In genomic region chr11:58577441-58578135, GRCh38 we compare ENCODE assay signal across 8 cellular contexts. TPM values are rescaled to one million over a fixed set of nuclear protein-coding genes. Genes with fewer than 3 reads are reported as not detected.
DNase-seq lines count a peak whose midpoint lies in the region; ATAC-seq and TF ChIP-seq lines count a peak whose summit lies in the region.

No MANE protein-coding gene starts in this region.

- peak overlapping the region; percentile 63 for H3K56ac ChIP-seq in H9 (ENCODE audit: insufficient read length, low read depth, low read length)

- no peak overlapping the region for H3T11ph ChIP-seq in H9 (ENCODE audit: low read length)

- H3K79me2 ChIP-seq in H9 (ENCODE audit: insufficient read depth, low read length) = peaks cover 21% of the 10 kb centered on the region; the same call in 1 of the 2 replicates

- H3K27me3 Mint-ChIP-seq in H9 (ENCODE audit: low read depth) = no peaks in the 10 kb centered on the region; the same call in 1 of the 2 replicates

- H3K4me1 Mint-ChIP-seq in H9 = peaks cover 23 to 28% of the 10 kb centered on the region in 2 experiments

- peak overlapping the region; percentile 88 for H3K18ac ChIP-seq in H9 (ENCODE audit: insufficient read length, low read depth, low read length)

- H4K8ac ChIP-seq in H9 (replicated peaks; ENCODE audit: insufficient read length, low read depth, low read length) = peak overlapping the region; percentile 17

- H3K14ac ChIP-seq in H9 (ENCODE audit: insufficient read depth, low read length) = peak overlapping the region; percentile 89; the same call in 1 of the 2 replicates

- peak in 1 of 2 donors; percentile 10 for ATAC-seq in lower lobe of right lung

- no peak overlapping the region for H2BK20ac ChIP-seq in H9 (ENCODE audit: low read depth, low read length, poor library complexity, severe bottlenecking)

- peak overlapping the region; percentile 87 for H3K27ac ChIP-seq in H9 (ENCODE audit: insufficient read length, low read depth, low read length)
- peak overlapping the region; percentile 100 for H3K27ac ChIP-seq in colonic mucosa
- peak overlapping the region; percentile 98 for H3K27ac ChIP-seq in lower lobe of right lung

- H3K23ac ChIP-seq in H9 (ENCODE audit: insufficient read length, low read depth, low read length) = no peak overlapping the region

- peak overlapping the region; percentile 100 for H3K27ac Mint-ChIP-seq in H9

- no peak overlapping the region for H2BK12ac ChIP-seq in H9 (ENCODE audit: insufficient read length, low read depth, low read length)

- H4K5ac ChIP-seq in H9 (ENCODE audit: insufficient read length, low read depth, low read length) = peak overlapping the region; percentile 64

- no CpG with 5 or more reads among the region's 22 CpGs for WGBS in H9 (ENCODE audit: extremely low coverage, insufficient read length, low lambda C conversion rate)

- H3K4me3 ChIP-seq in MG63 (peak overlapping the region; percentile 100), colonic mucosa (peak overlapping the region; percentile 89), lower lobe of right lung (peak overlapping the region; percentile 72)

- H3K4me1 ChIP-seq in H9 (ENCODE audit: insufficient read depth, low read length) = 0 out of 2 replicates have a peak, but pooled peaks cover 3% of the 10 kb centered on the region
- peaks cover 15% of the 10 kb centered on the region for H3K4me1 ChIP-seq in colonic mucosa
- H3K4me1 ChIP-seq in lower lobe of right lung = peaks cover 67% of the 10 kb centered on the region

- H2BK15ac ChIP-seq in H9 (ENCODE audit: low read depth, low read length) = no peak overlapping the region

- peaks cover 27% of the 10 kb centered on the region for H3K36me3 ChIP-seq in MG63
- no peaks in the 10 kb centered on the region for H3K36me3 ChIP-seq in colonic mucosa
- no peaks in the 10 kb centered on the region for H3K36me3 ChIP-seq in lower lobe of right lung

- H3K4me2 ChIP-seq in H9 (ENCODE audit: insufficient read depth, insufficient read length, low read length) = peak overlapping the region; percentile 86

- H4K91ac ChIP-seq in H9 (ENCODE audit: insufficient read length, low read depth, low read length) = no peak overlapping the region

- peak overlapping the region; percentile 98 to 99 for H3K4me3 Mint-ChIP-seq in H9

- H3K23me2 ChIP-seq in H9 (ENCODE audit: insufficient read length, low read depth, low read length, poor library complexity, severe bottlenecking) = peaks cover 4% of the 10 kb centered on the region

- H3K27me3 ChIP-seq in H9 (ENCODE audit: insufficient read depth, low read length) (no peaks in the 10 kb centered on the region), MG63 (no peaks in the 10 kb centered on the region), colonic mucosa (no peaks in the 10 kb centered on the region), lower lobe of right lung (ENCODE audit: low read depth) (no peaks in the 10 kb centered on the region)

- H3K4ac ChIP-seq in H9 (ENCODE audit: low read depth, low read length) = no peak overlapping the region

- TF ChIP-seq CTCF in GM10266 (IDR thresholded peaks at IDR 0.05; ENCODE audit: control insufficient read depth, insufficient read depth, low read depth, missing control alignments) = no peak
- TF ChIP-seq CTCF in H9 (conservative IDR thresholded peaks at IDR 0.05) = no peak
- no peak for TF ChIP-seq CTCF in colonic mucosa (IDR thresholded peaks at IDR 0.05)
- no peak for TF ChIP-seq CTCF in lower lobe of right lung (IDR thresholded peaks at IDR 0.05)

- H2BK5ac ChIP-seq in H9 (ENCODE audit: insufficient read length, low read length) = peak overlapping the region; percentile 93

- H2AK5ac ChIP-seq in H9 (ENCODE audit: insufficient read length, low read length) = no peak overlapping the region

- H3K79me1 ChIP-seq in H9 (ENCODE audit: insufficient read depth, low read depth, low read length, poor library complexity, severe bottlenecking) = no peaks in the 10 kb centered on the region

- DNase-seq in GM10266 (ENCODE audit: extremely low spot score) (peak; percentile 35), H9 (no peak), MG63 (peak; percentile 69), colonic mucosa (peak; percentile 68), lower lobe of right lung (peak; percentile 80), HuH-7 (ENCODE audit: low spot score) (no peak)
- peak; percentile 55 to 71 (median 58) for DNase-seq in activated CD4-positive, CD25-positive, alpha-beta regulatory T cell (lab: John Stamatoyannopoulos, UW)
- DNase-seq in stimulated activated CD8-positive, alpha-beta memory T cell treated with anti-CD3 and anti-CD28 coated beads, Interleukin-12 subunit alpha, Interleukin-12 subunit beta, amount 100 ng/mL, for 4 hours (ENCODE audit: low read depth) = peak; percentile 66

- H2AFZ ChIP-seq in H9 (ENCODE audit: low read length) = peak overlapping the region; percentile 94

- H3K9me3 ChIP-seq in H9 (ENCODE audit: control insufficient read depth, low read depth, low read length) (no peaks in the 10 kb centered on the region), MG63 (no peaks in the 10 kb centered on the region; the same call in 1 of the 2 replicates), colonic mucosa (no peaks in the 10 kb centered on the region), lower lobe of right lung (no peaks in the 10 kb centered on the region)

- H3K9me3 Mint-ChIP-seq in H9 = no peaks in the 10 kb centered on the region; a peak in 2 of 5 replicates

- peak overlapping the region; percentile 83 for H3K9ac ChIP-seq in H9 (ENCODE audit: extremely low read depth, insufficient read length, low read length)
- H3K9ac ChIP-seq in colonic mucosa (ENCODE audit: low read depth in 2 of 2, low read length in 2 of 2) = peak overlapping the region; percentile 76 to 99

- intact Hi-C loops in colonic mucosa (cut with DNase I) (loop anchor here (10.0 kb wide), 2 partner anchors 47 to 97 kb away; partner anchors contain the start of gene CNTF), lower lobe of right lung (cut with DNase I) (no loop called here)

- H4K20me1 ChIP-seq in H9 (ENCODE audit: control insufficient read depth, insufficient read depth, insufficient read length) = no peaks in the 10 kb centered on the region

- H2BK120ac ChIP-seq in H9 (ENCODE audit: low read depth, low read length, poor library complexity, severe bottlenecking) = no peak overlapping the region

- H3K36me3 Mint-ChIP-seq in H9 (ENCODE audit: insufficient read depth in 1 of 3, low read depth in 3 of 3) = peaks cover 0 to 6% (median 3%) of the 10 kb centered on the region in 3 experiments; a peak in 5 of 7 replicates

RNA-seq across cellular contexts. Expression of gene ZFP91, which starts 1.3 kb away (rescaled TPM):
- total RNA-seq in H9 (2021) (32.6 and 32.9 TPM in 2 replicates), colonic mucosa (10 to 100 TPM; 60.9 to 92.0 TPM), lower lobe of right lung (44.5 TPM)
- total RNA-seq in MG63 (2014; rRNA removed; shearing (Covaris generic); ENCODE audit: low replicate concordance) = 56.1 and 70.7 TPM in 2 replicates

RNA-seq across cellular contexts. Expression of gene LPXN, which starts 1.9 kb away (rescaled TPM):
- 1.4 and 1.5 TPM in 2 replicates for total RNA-seq in H9 (2021)
- total RNA-seq in MG63 (2014; rRNA removed; shearing (Covaris generic); ENCODE audit: low replicate concordance) = 1.1 and 3.5 TPM in 2 replicates
- total RNA-seq in colonic mucosa = 1 to 10 TPM; 7.8 to 10.0 TPM
- 71.6 TPM for total RNA-seq in lower lobe of right lung

RNA-seq across cellular contexts. Expression of gene CNTF, which starts 44.9 kb away (rescaled TPM):
- total RNA-seq in H9 (2021) (2.4 and 3.5 TPM in 2 replicates), colonic mucosa (1 to 10 TPM; 1.8 to 2.1 TPM), lower lobe of right lung (1.9 TPM)
- 0.92 TPM in 1 of 2 replicates, not detected in the other for total RNA-seq in MG63 (2014; rRNA removed; shearing (Covaris generic); ENCODE audit: low replicate concordance)

Comparison
In these comparisons a context has a peak if more than half of its experiments do, and no peak if none do; other contexts are left out.
1. DNase-seq: peak in GM10266 (single experiment), MG63 (single experiment), activated CD4-positive, CD25-positive, alpha-beta regulatory T cell (4 of 4), colonic mucosa (single experiment), lower lobe of right lung (single experiment) and stimulated activated CD8-positive, alpha-beta memory T cell treated with anti-CD3 and anti-CD28 coated beads, Interleukin-12 subunit alpha, Interleukin-12 subunit beta, amount 100 ng/mL, for 4 hours (single experiment); none in H9 (single experiment) and HuH-7 (single experiment).
2. Peak in every context shown above with its lines, with median percentiles within 50 percentile points of each other: H3K27ac ChIP-seq and H3K4me3 ChIP-seq.